11 cellular contexts compared by ENCODE assay signal in genomic region chr19:6059996-6060599, GRCh38. TPM values are rescaled to one million over a fixed set of nuclear protein-coding genes. Genes with fewer than 3 reads are reported as not detected.
DNase-seq lines count a peak whose midpoint lies in the region; ATAC-seq and TF ChIP-seq lines count a peak whose summit lies in the region.
"Had no signal": no experiment of that assay in that cellular context is flagged by ENCODE, and none has a peak within 500 bp of the region (broad histone marks: within the 10 kb centered on the region; RNA-seq: fewer than 3 reads in every experiment).

No MANE protein-coding gene starts in this region.

- TF ChIP-seq CTCF in type B pancreatic cell (conservative IDR thresholded peaks at IDR 0.05) = no peak

- peaks cover 29% of the 10 kb centered on the region for H3K4me1 Mint-ChIP-seq in activated naive CD4-positive, alpha-beta T cell treated with anti-CD3 and anti-CD28 coated beads, Interleukin-2, amount 50 U/mL, for 24 hours
- H3K4me1 Mint-ChIP-seq in activated naive CD8-positive, alpha-beta T cell treated with anti-CD3 and anti-CD28 coated beads, Interleukin-2, amount 50 U/mL, for 24 hours = peaks cover 74% of the 10 kb centered on the region
- peaks cover 36% of the 10 kb centered on the region for H3K4me1 Mint-ChIP-seq in type B pancreatic cell (ENCODE audit: unreplicated experiment)

- peaks cover 2% of the 10 kb centered on the region for H3K27me3 Mint-ChIP-seq in activated naive CD4-positive, alpha-beta T cell treated with anti-CD3 and anti-CD28 coated beads, Interleukin-2, amount 50 U/mL, for 24 hours
- no peaks in the 10 kb centered on the region for H3K27me3 Mint-ChIP-seq in activated naive CD8-positive, alpha-beta T cell treated with anti-CD3 and anti-CD28 coated beads, Interleukin-2, amount 50 U/mL, for 24 hours
- no peaks in the 10 kb centered on the region for H3K27me3 Mint-ChIP-seq in type B pancreatic cell

- no peaks in the 10 kb centered on the region for H3K36me3 Mint-ChIP-seq in activated naive CD4-positive, alpha-beta T cell treated with anti-CD3 and anti-CD28 coated beads, Interleukin-2, amount 50 U/mL, for 24 hours
- H3K36me3 Mint-ChIP-seq in activated naive CD8-positive, alpha-beta T cell treated with anti-CD3 and anti-CD28 coated beads, Interleukin-2, amount 50 U/mL, for 24 hours (ENCODE audit: low read depth) = no peaks in the 10 kb centered on the region
- peaks cover 3% of the 10 kb centered on the region for H3K36me3 Mint-ChIP-seq in type B pancreatic cell
- H3K36me3 Mint-ChIP-seq: naive B cell had no signal

- no peak overlapping the region for H3K27ac Mint-ChIP-seq in activated naive CD4-positive, alpha-beta T cell treated with anti-CD3 and anti-CD28 coated beads, Interleukin-2, amount 50 U/mL, for 24 hours
- H3K27ac Mint-ChIP-seq in activated naive CD8-positive, alpha-beta T cell treated with anti-CD3 and anti-CD28 coated beads, Interleukin-2, amount 50 U/mL, for 24 hours = peak overlapping the region; percentile 68
- H3K27ac Mint-ChIP-seq in type B pancreatic cell = peak overlapping the region; percentile 40

- no peak for ATAC-seq in activated naive CD8-positive, alpha-beta T cell treated with anti-CD3 and anti-CD28 coated beads, Interleukin-2, amount 50 U/mL, for 24 hours
- ATAC-seq in left lobe of liver (no peak), GM18870 (IDR thresholded peaks at IDR 0.05; ENCODE audit: unreplicated experiment) (no peak)

- peak overlapping the region; percentile 67 for H3K4me3 Mint-ChIP-seq in activated naive CD4-positive, alpha-beta T cell treated with anti-CD3 and anti-CD28 coated beads, Interleukin-2, amount 50 U/mL, for 24 hours
- peak overlapping the region; percentile 48 for H3K4me3 Mint-ChIP-seq in activated naive CD8-positive, alpha-beta T cell treated with anti-CD3 and anti-CD28 coated beads, Interleukin-2, amount 50 U/mL, for 24 hours
- H3K4me3 Mint-ChIP-seq in type B pancreatic cell = peak overlapping the region; percentile 16
- H3K4me3 Mint-ChIP-seq: naive B cell had no signal

- DNase-seq in activated naive CD4-positive, alpha-beta T cell treated with anti-CD3 and anti-CD28 coated beads, Interleukin-2, amount 50 U/mL, for 16 hours = no peak
- no peak for DNase-seq in activated naive CD8-positive, alpha-beta T cell treated with anti-CD3 and anti-CD28 coated beads, Interleukin-2, amount 50 U/mL, for 24 hours
- peak; percentile 32 for DNase-seq in left lobe of liver (ENCODE audit: low spot score)
- DNase-seq in type B pancreatic cell (ENCODE audit: extremely low spot score, unreplicated experiment) = peak; percentile 16
- no peak for DNase-seq in NCI-H128 (lab: John Stamatoyannopoulos, UW; ENCODE audit: unreplicated experiment)
- no peak for DNase-seq in NCI-H1105 treated with DMSO at 0.1 percent for 48 hours (lab: John Stamatoyannopoulos, UW)
- DNase-seq: naive B cell, NCI-H1930, T1000 had no signal

- H3K9me3 Mint-ChIP-seq in activated naive CD4-positive, alpha-beta T cell treated with anti-CD3 and anti-CD28 coated beads, Interleukin-2, amount 50 U/mL, for 24 hours = no peaks in the 10 kb centered on the region
- no peaks in the 10 kb centered on the region for H3K9me3 Mint-ChIP-seq in activated naive CD8-positive, alpha-beta T cell treated with anti-CD3 and anti-CD28 coated beads, Interleukin-2, amount 50 U/mL, for 24 hours
- H3K9me3 Mint-ChIP-seq in type B pancreatic cell = no peaks in the 10 kb centered on the region
- H3K9me3 Mint-ChIP-seq: naive B cell had no signal

RNA-seq across cellular contexts. Expression of gene RFX2, which starts 50.2 kb away (rescaled TPM):
- total RNA-seq in left lobe of liver (2.3 TPM), type B pancreatic cell (ENCODE audit: low replicate concordance) (7.0 and 18.0 TPM in 2 replicates)

Comparison
In these comparisons a context has a peak if more than half of its experiments do, and no peak if none do; other contexts are left out.
1. H3K4me3 Mint-ChIP-seq: peak in every context shown above with its lines; median percentile 67 in activated naive CD4-positive, alpha-beta T cell treated with anti-CD3 and anti-CD28 coated beads, Interleukin-2, amount 50 U/mL, for 24 hours; 48 in activated naive CD8-positive, alpha-beta T cell treated with anti-CD3 and anti-CD28 coated beads, Interleukin-2, amount 50 U/mL, for 24 hours; 16 in type B pancreatic cell.
2. DNase-seq: peak in left lobe of liver (single experiment) and type B pancreatic cell (single experiment); none in activated naive CD4-positive, alpha-beta T cell treated with anti-CD3 and anti-CD28 coated beads, Interleukin-2, amount 50 U/mL, for 16 hours (single experiment), activated naive CD8-positive, alpha-beta T cell treated with anti-CD3 and anti-CD28 coated beads, Interleukin-2, amount 50 U/mL, for 24 hours (single experiment), NCI-H128 (single experiment) and NCI-H1105 treated with DMSO at 0.1 percent for 48 hours (single experiment).